In genomic region chr9:34328983-34329832, GRCh38 we compare ENCODE assay signal across 1 cellular context.
A peak's percentile ranks its signal among the peaks of the same experiment; 100 is the strongest.
TF ChIP-seq lines count a peak whose summit lies in the region.

Gene KIF24, minus strand, starts transcription at chr9:34329268. Its CDS starts 17,922 bp downstream, at chr9:34311346.
Gene NUDT2, plus strand, starts transcription at chr9:34329569. Its CDS starts 9,471 bp downstream, at chr9:34339040.

TF ChIP-seq in SK-N-SH, 30 proteins besides CTCF, POLR2A, EP300 and RAD21 (continued from another document):
- TF ChIP-seq TAF1 (IDR thresholded peaks at IDR 0.05; ENCODE audit: borderline replicate concordance, low read depth, low read length) (peak; percentile 94), MXI1 (IDR thresholded peaks at IDR 0.05; ENCODE audit: low read depth, low read length) (peak; percentile 94), TEAD4 (IDR thresholded peaks at IDR 0.05; ENCODE audit: borderline replicate concordance, insufficient read depth) (no peak), SIN3A (IDR thresholded peaks at IDR 0.05; ENCODE audit: borderline replicate concordance, low read depth, low read length) (peak; percentile 94; the same call in 1 of the 2 replicates), RXRA (IDR thresholded peaks at IDR 0.05; ENCODE audit: borderline replicate concordance, low read depth) (no peak), ELF1 (IDR thresholded peaks at IDR 0.05) (0 out of 2 replicates have a peak, but pooled peaks have one; percentile 18), CHD2 (IDR thresholded peaks at IDR 0.05; ENCODE audit: low read length, partially characterized antibody) (peak; percentile 99), FOXJ3 (CRISPR knock-in tag; IDR thresholded peaks at IDR 0.05) (no peak), RCOR1 (IDR thresholded peaks at IDR 0.05; ENCODE audit: low read length) (no peak), USF2 (IDR thresholded peaks at IDR 0.05; ENCODE audit: borderline replicate concordance, low read depth, low read length) (no peak), GABPA (IDR thresholded peaks at IDR 0.05; ENCODE audit: low read depth) (peak; percentile 46), SMC3 (IDR thresholded peaks at IDR 0.05; ENCODE audit: low read depth, low read length) (no peak)
- TF ChIP-seq, protein P1, sequence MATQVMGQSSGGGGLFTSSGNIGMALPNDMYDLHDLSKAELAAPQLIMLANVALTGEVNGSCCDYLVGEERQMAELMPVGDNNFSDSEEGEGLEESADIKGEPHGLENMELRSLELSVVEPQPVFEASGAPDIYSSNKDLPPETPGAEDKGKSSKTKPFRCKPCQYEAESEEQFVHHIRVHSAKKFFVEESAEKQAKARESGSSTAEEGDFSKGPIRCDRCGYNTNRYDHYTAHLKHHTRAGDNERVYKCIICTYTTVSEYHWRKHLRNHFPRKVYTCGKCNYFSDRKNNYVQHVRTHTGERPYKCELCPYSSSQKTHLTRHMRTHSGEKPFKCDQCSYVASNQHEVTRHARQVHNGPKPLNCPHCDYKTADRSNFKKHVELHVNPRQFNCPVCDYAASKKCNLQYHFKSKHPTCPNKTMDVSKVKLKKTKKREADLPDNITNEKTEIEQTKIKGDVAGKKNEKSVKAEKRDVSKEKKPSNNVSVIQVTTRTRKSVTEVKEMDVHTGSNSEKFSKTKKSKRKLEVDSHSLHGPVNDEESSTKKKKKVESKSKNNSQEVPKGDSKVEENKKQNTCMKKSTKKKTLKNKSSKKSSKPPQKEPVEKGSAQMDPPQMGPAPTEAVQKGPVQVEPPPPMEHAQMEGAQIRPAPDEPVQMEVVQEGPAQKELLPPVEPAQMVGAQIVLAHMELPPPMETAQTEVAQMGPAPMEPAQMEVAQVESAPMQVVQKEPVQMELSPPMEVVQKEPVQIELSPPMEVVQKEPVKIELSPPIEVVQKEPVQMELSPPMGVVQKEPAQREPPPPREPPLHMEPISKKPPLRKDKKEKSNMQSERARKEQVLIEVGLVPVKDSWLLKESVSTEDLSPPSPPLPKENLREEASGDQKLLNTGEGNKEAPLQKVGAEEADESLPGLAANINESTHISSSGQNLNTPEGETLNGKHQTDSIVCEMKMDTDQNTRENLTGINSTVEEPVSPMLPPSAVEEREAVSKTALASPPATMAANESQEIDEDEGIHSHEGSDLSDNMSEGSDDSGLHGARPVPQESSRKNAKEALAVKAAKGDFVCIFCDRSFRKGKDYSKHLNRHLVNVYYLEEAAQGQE (IDR thresholded peaks at IDR 0.05; ENCODE audit: low read depth, low read length) = 0 out of 2 replicates have a peak, but pooled peaks have one; percentile 56
